8 cellular contexts compared by ENCODE assay signal in the genomic region with DNA sequence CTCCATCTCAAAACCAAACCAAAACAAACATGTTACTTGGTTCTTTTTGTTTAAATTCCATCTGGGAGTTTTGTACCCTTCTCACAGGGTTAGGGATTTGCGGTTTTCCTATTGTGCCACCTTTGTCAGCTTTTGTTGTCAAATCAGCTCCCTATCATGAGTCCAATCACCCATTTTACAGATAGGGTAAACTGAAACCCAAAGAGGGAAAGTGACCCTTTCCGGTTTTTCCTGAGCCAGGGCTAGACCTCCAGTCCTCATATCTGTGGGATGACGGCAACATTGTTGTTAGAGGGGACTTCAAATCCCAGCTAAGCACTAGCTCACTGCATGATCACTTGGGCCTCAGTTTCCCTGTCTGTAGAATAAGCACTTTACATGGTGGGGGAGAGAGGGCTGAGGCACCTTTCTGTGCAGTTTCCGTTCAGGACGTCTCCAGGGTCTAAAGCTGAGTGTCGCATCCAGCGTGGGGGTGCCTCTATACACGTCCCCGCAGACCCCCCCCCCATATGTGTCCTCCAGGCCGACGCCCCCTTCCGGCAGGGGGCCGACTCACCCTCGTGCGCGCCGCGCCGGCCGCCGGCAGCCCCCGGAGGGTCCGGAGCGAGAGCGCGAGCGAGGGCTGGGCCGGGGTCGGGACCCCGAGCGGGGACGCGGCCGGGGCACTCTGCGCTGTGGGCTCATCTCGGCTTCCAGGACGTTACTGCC. TPM values are rescaled to one million over a fixed set of nuclear protein-coding genes. Genes with fewer than 3 reads are reported as not detected.
DNase-seq lines count a peak whose midpoint lies in the region; ATAC-seq and TF ChIP-seq lines count a peak whose summit lies in the region.

No MANE protein-coding gene starts in this region.

- peak overlapping the region; percentile 93 for H3K4me3 Mint-ChIP-seq in dendritic cell treated with granulocyte-macrophage colony-stimulating factor and Interleukin-4, amounts not matched to agents 40 ng/mL and 50 ng/mL, for 4 days
- peak overlapping the region; percentile 43 to 99 (median 90) for H3K4me3 Mint-ChIP-seq in naive thymus-derived CD8-positive, alpha-beta T cell

- peaks cover 8% of the 10 kb centered on the region for H3K9me3 Mint-ChIP-seq in dendritic cell treated with granulocyte-macrophage colony-stimulating factor and Interleukin-4, amounts not matched to agents 40 ng/mL and 50 ng/mL, for 4 days
- peaks cover 0 to 3% (median 0%) of the 10 kb centered on the region in 9 donors for H3K9me3 Mint-ChIP-seq in naive thymus-derived CD8-positive, alpha-beta T cell

- intact Hi-C loops in dendritic cell treated with granulocyte-macrophage colony-stimulating factor and Interleukin-4, amounts not matched to agents 40 ng/mL and 50 ng/mL, for 4 days (cut with micrococcal nuclease): no loop called here

- POLR2A ChIA-PET in naive thymus-derived CD8-positive, alpha-beta T cell (lab: Charles Lee): interaction anchor here (0.5 to 2.3 kb wide), 7 partner anchors 9 to 157 kb away, joined by 3 to 10 read pairs (median 4); a partner anchor contains a TSS

- H3K27me3 Mint-ChIP-seq in dendritic cell treated with granulocyte-macrophage colony-stimulating factor and Interleukin-4, amounts not matched to agents 40 ng/mL and 50 ng/mL, for 4 days: peaks cover 24% of the 10 kb centered on the region
- H3K27me3 Mint-ChIP-seq in naive thymus-derived CD8-positive, alpha-beta T cell: no peaks in the 10 kb centered on the region

- H2AFZ ChIP-seq in OCI-LY1 (ENCODE audit: low read length): no peak overlapping the region

- peak overlapping the region; percentile 56 to 75 (median 65) for H3K4me3 ChIP-seq in BLaER1 treated with 17β-estradiol and CSF1 and Interleukin-3, amounts not matched to agents 10 nM and 100 nM
- H3K4me3 ChIP-seq in OCI-LY1 (ENCODE audit: low read depth, low read length, poor library complexity, severe bottlenecking): peak overlapping the region; percentile 55

- no peaks in the 10 kb centered on the region for H3K79me2 ChIP-seq in OCI-LY1 (ENCODE audit: insufficient read depth, low read length)

- H3K36me3 ChIP-seq in BLaER1 treated with 17β-estradiol and CSF1 and Interleukin-3, amounts not matched to agents 10 nM and 100 nM: peaks cover 0 to 7% (median 0%) of the 10 kb centered on the region in 11 experiments; a peak in 4 of 22 replicates
- H3K36me3 ChIP-seq in OCI-LY1 (ENCODE audit: insufficient read depth, low read length): no peaks in the 10 kb centered on the region; the same call in 1 of the 2 replicates

- no peak overlapping the region for H3K27ac Mint-ChIP-seq in dendritic cell treated with granulocyte-macrophage colony-stimulating factor and Interleukin-4, amounts not matched to agents 40 ng/mL and 50 ng/mL, for 4 days
- peak overlapping the region in 2 of 10 donors; percentile 44 to 92 for H3K27ac Mint-ChIP-seq in naive thymus-derived CD8-positive, alpha-beta T cell

- no peaks in the 10 kb centered on the region for H3K9me2 ChIP-seq in OCI-LY1 (ENCODE audit: low read depth, low read length)

- H3K27ac ChIP-seq in BLaER1 treated with 17β-estradiol and CSF1 and Interleukin-3, amounts not matched to agents 10 nM and 100 nM: peak overlapping the region in 3 of 11 experiments; percentile 27 to 40 (median 31); a peak in 5 of 22 replicates
- H3K27ac ChIP-seq in OCI-LY1 (ENCODE audit: low read depth, low read length, poor library complexity, severe bottlenecking): no peak overlapping the region

- H3K9me3 ChIP-seq in BLaER1 treated with 17β-estradiol and CSF1 and Interleukin-3, amounts not matched to agents 10 nM and 100 nM (replicated peaks in 1 of 11): peaks cover 0 to 11% (median 6%) of the 10 kb centered on the region in 11 experiments; a peak in 9 of 22 replicates
- peaks cover 3% of the 10 kb centered on the region; the same call in 1 of the 2 replicates for H3K9me3 ChIP-seq in OCI-LY1 (ENCODE audit: low read length)

- H3F3A ChIP-seq in OCI-LY1 (ENCODE audit: insufficient read depth, low read length): no peaks in the 10 kb centered on the region

- no peaks in the 10 kb centered on the region for H3K36me3 Mint-ChIP-seq in dendritic cell treated with granulocyte-macrophage colony-stimulating factor and Interleukin-4, amounts not matched to agents 40 ng/mL and 50 ng/mL, for 4 days (ENCODE audit: low read depth)
- no peaks in the 10 kb centered on the region for H3K36me3 Mint-ChIP-seq in naive thymus-derived CD8-positive, alpha-beta T cell

- 0 out of 22 replicates have a peak, but pooled peaks cover 0 to 7% (median 0%) of the 10 kb centered on the region in 11 experiments for H4K20me1 ChIP-seq in BLaER1 treated with 17β-estradiol and CSF1 and Interleukin-3, amounts not matched to agents 10 nM and 100 nM
- no peaks in the 10 kb centered on the region for H4K20me1 ChIP-seq in OCI-LY1 (ENCODE audit: insufficient read depth, low read length)

- peak overlapping the region; percentile 96 to 100 (median 99) for H3K4me2 ChIP-seq in BLaER1 treated with 17β-estradiol and CSF1 and Interleukin-3, amounts not matched to agents 10 nM and 100 nM
- H3K4me2 ChIP-seq in OCI-LY1 (ENCODE audit: low read length): peak overlapping the region; percentile 75; the same call in 1 of the 2 replicates

- peak in 1 of 2 donors; percentile 4 for ATAC-seq in naive thymus-derived CD8-positive, alpha-beta T cell

- H3K9ac ChIP-seq in BLaER1 treated with 17β-estradiol and CSF1 and Interleukin-3, amounts not matched to agents 10 nM and 100 nM: peak overlapping the region; percentile 48 to 76 (median 71); a peak in 21 of 22 replicates
- H3K9ac ChIP-seq in OCI-LY1 (ENCODE audit: low read length): no peak overlapping the region

- H3K27me3 ChIP-seq in BLaER1 treated with 17β-estradiol and CSF1 and Interleukin-3, amounts not matched to agents 10 nM and 100 nM: peaks cover 10 to 21% (median 15%) of the 10 kb centered on the region in 11 experiments; a peak in 20 of 22 replicates
- no peaks in the 10 kb centered on the region; the same call in 1 of the 2 replicates for H3K27me3 ChIP-seq in OCI-LY1 (ENCODE audit: insufficient read depth, low read length)

- TF ChIP-seq CTCF in OCI-LY1 (IDR thresholded peaks at IDR 0.05; ENCODE audit: low read length): no peak

- H3K4me1 ChIP-seq in BLaER1 treated with 17β-estradiol and CSF1 and Interleukin-3, amounts not matched to agents 10 nM and 100 nM: peaks cover 36 to 59% (median 46%) of the 10 kb centered on the region in 10 experiments
- H3K4me1 ChIP-seq in OCI-LY1 (ENCODE audit: insufficient read depth, low read length, severe bottlenecking): peaks cover 14% of the 10 kb centered on the region

- peak in 1 of 10 donors; percentile 9 for DNase-seq in naive thymus-derived CD8-positive, alpha-beta T cell
- DNase-seq in retina (no peak), OCI-M1 (lab: John Stamatoyannopoulos, UW) (no peak), SKM-1 (lab: John Stamatoyannopoulos, UW; ENCODE audit: unreplicated experiment) (no peak)
- no peak for DNase-seq in stimulated activated CD4-positive, alpha-beta T cell treated with anti-CD3 and anti-CD28 coated beads, Interleukin-4, amount 100 ng/mL, for 4 hours

- H3K4me1 Mint-ChIP-seq in dendritic cell treated with granulocyte-macrophage colony-stimulating factor and Interleukin-4, amounts not matched to agents 40 ng/mL and 50 ng/mL, for 4 days (ENCODE audit: low read depth): peaks cover 23% of the 10 kb centered on the region
- peaks cover 8 to 28% (median 22%) of the 10 kb centered on the region in 4 donors for H3K4me1 Mint-ChIP-seq in naive thymus-derived CD8-positive, alpha-beta T cell

RNA-seq across cellular contexts. Expression of a gene that starts 3.9 kb away (rescaled TPM):
- 1 to 10 TPM; 2.4 to 3.4 TPM for total RNA-seq in naive thymus-derived CD8-positive, alpha-beta T cell
- polyA plus RNA-seq in naive thymus-derived CD8-positive, alpha-beta T cell: not detected

RNA-seq across cellular contexts. Expression of a gene that starts 13.0 kb away (rescaled TPM):
- total RNA-seq in naive thymus-derived CD8-positive, alpha-beta T cell: not detected
- polyA plus RNA-seq in naive thymus-derived CD8-positive, alpha-beta T cell: not detected

RNA-seq across cellular contexts. Expression of a gene that starts 15.3 kb away (rescaled TPM):
- total RNA-seq in naive thymus-derived CD8-positive, alpha-beta T cell: 10 to 100 TPM; 41.8 to 45.0 TPM
- 100 to 1,000 TPM; 132 to 178 (median 144) TPM for polyA plus RNA-seq in naive thymus-derived CD8-positive, alpha-beta T cell

RNA-seq across cellular contexts. Expression of a gene that starts 29.7 kb away (rescaled TPM):
- 10 to 100 TPM; 28.1 to 30.0 TPM for total RNA-seq in naive thymus-derived CD8-positive, alpha-beta T cell
- polyA plus RNA-seq in naive thymus-derived CD8-positive, alpha-beta T cell: 10 to 100 TPM; 24.3 to 34.6 (median 31.0) TPM

RNA-seq across cellular contexts. Expression of a gene that starts 52.8 kb away (rescaled TPM):
- total RNA-seq in naive thymus-derived CD8-positive, alpha-beta T cell: 10 to 100 TPM; 51.4 to 55.6 TPM
- polyA plus RNA-seq in naive thymus-derived CD8-positive, alpha-beta T cell: 10 to 100 TPM in 2 of 3 donors, 1 to 10 TPM in 1; 6.6 to 13.6 (median 10.3) TPM
